Comparison of ENCODE assay signal across 16 cellular contexts in the genomic region with DNA sequence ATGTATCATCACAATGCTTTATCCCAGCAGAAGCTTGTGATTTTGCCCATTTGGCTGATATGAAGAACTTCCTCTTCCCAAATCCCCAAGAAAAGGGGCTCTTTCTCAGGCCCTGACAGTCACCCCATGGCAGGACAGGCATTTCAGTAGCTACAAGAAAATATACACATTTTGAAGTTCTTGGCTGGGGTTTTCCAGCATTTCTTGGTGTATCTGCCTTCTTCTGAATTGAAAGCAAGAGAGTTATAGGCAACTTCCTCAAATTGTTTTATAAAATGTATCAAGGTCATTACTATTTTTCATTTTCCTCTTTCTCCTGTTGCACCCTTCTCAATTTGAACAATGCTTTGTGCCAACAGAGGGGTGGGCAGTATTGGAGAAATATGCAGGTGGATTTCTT.
"Had no signal": no experiment of that assay in that cellular context is flagged by ENCODE, and none has a peak within 500 bp of the region (broad histone marks: within the 10 kb centered on the region; RNA-seq: fewer than 3 reads in every experiment).

No MANE protein-coding gene starts in this region.

- H3K4me3 ChIP-seq: breast epithelium, esophagus squamous epithelium, lower lobe of right lung, suprapubic skin, vagina had no signal

- H3K9me3 ChIP-seq: breast epithelium, esophagus squamous epithelium, lower lobe of right lung, suprapubic skin, vagina had no signal

- H3K36me3 ChIP-seq: breast epithelium had no signal

- H3K9ac ChIP-seq: parathyroid adenoma had no signal

- H3K4me1 ChIP-seq: parathyroid adenoma had no signal

- H3K27me3 ChIP-seq: breast epithelium, esophagus squamous epithelium, suprapubic skin, vagina had no signal

- DNase-seq: activated CD4-positive, CD25-positive, alpha-beta regulatory T cell treated with anti-CD3 and anti-CD28 coated beads, Interleukin-2, amount 50 U/mL, for 72 hours; activated effector memory CD4-positive, alpha-beta T cell treated with anti-CD3 and anti-CD28 coated beads, Interleukin-2, amount 50 U/mL, for 16 hours; activated naive CD4-positive, alpha-beta T cell treated with anti-CD3 and anti-CD28 coated beads, Interleukin-2, amount 50 U/mL, for 16 hours; activated T-cell treated with anti-CD3 and anti-CD28 coated beads, Interleukin-2, amount 50 U/mL, for 72 hours; cortex of kidney; esophagus squamous epithelium; hippocampal formation; left cardiac atrium; lower lobe of right lung; stimulated activated naive CD4-positive, alpha-beta T cell treated with Interleukin-2 at 50 U/mL for 16 hours; T-cell; trophoblast cell had no signal

- H3K27ac ChIP-seq: breast epithelium, lower lobe of right lung, parathyroid adenoma, suprapubic skin, vagina had no signal

- ATAC-seq: activated T-cell treated with anti-CD3 and anti-CD28 coated beads, Interleukin-2, amount 50 U/mL, for 72 hours; left cardiac atrium; lower lobe of right lung; T-cell had no signal
